ENCODE assay signal across 8 cellular contexts in genomic region chr2:235493775-235494715, GRCh38. TPM values are rescaled to one million over a fixed set of nuclear protein-coding genes. Genes with fewer than 3 reads are reported as not detected.
DNase-seq lines count a peak whose midpoint lies in the region; ATAC-seq and TF ChIP-seq lines count a peak whose summit lies in the region.

Gene AGAP1 (plus strand): TSS chr2:235494043.

- TF ChIP-seq CTCF in 22Rv1 (IDR thresholded peaks at IDR 0.05) (0 out of 2 replicates have a peak, but pooled peaks have one; percentile 10), GM06990 (IDR thresholded peaks at IDR 0.05; ENCODE audit: insufficient read depth, low read length, poor library complexity, severe bottlenecking) (no peak), SK-N-SH (IDR thresholded peaks at IDR 0.05) (no peak)

- no peaks in the 10 kb centered on the region for H3K36me3 ChIP-seq in GM06990 (ENCODE audit: control insufficient read depth, insufficient read depth, low read length)
- no peaks in the 10 kb centered on the region for H3K36me3 ChIP-seq in SK-N-SH (replicated peaks in 1 of 2; ENCODE audit: control insufficient read depth in 1 of 2, insufficient read depth in 2 of 2, low read length in 1 of 2)

- H3K9me3 Mint-ChIP-seq in dendritic cell treated with granulocyte-macrophage colony-stimulating factor and Interleukin-4, amounts not matched to agents 40 ng/mL and 50 ng/mL, for 4 days, result no peaks in the 10 kb centered on the region

- TF ChIP-seq RAD21 in SK-N-SH (IDR thresholded peaks at IDR 0.05; ENCODE audit: low read length), result no peak

- no peaks in the 10 kb centered on the region for H3F3A ChIP-seq in SK-N-SH (replicated peaks; ENCODE audit: insufficient read depth)

- H3K4me1 Mint-ChIP-seq in dendritic cell treated with granulocyte-macrophage colony-stimulating factor and Interleukin-4, amounts not matched to agents 40 ng/mL and 50 ng/mL, for 4 days (ENCODE audit: low read depth), result peaks cover 5% of the 10 kb centered on the region

- H3K27ac Mint-ChIP-seq in dendritic cell treated with granulocyte-macrophage colony-stimulating factor and Interleukin-4, amounts not matched to agents 40 ng/mL and 50 ng/mL, for 4 days, result no peak within 1 kb of the TSS

- H3K4me3 Mint-ChIP-seq in dendritic cell treated with granulocyte-macrophage colony-stimulating factor and Interleukin-4, amounts not matched to agents 40 ng/mL and 50 ng/mL, for 4 days, result peak within 1 kb of the TSS; percentile 73

- DNase-seq in GM06990 (ENCODE audit: extremely low read depth, insufficient read length) (peak; percentile 45), LHCN-M2 (ENCODE audit: low read depth) (peak; percentile 84), SK-N-SH (peak; percentile 97), kidney tubule cell (ENCODE audit: low spot score) (peak; percentile 93)
- peak; percentile 6 to 33 for DNase-seq in stimulated activated CD4-positive, alpha-beta T cell treated with anti-CD3 and anti-CD28 coated beads, Interleukin-4, amount 100 ng/mL, for 4 hours

- 0% methylated on average over 4 of the region's 156 CpGs for WGBS in SK-N-SH (ENCODE audit: low lambda C conversion rate)

- H4K20me1 ChIP-seq in SK-N-SH (ENCODE audit: insufficient read depth), result peaks cover 39% of the 10 kb centered on the region

- H3K79me2 ChIP-seq in SK-N-SH (ENCODE audit: insufficient read depth), result peaks cover 42% of the 10 kb centered on the region

- no peaks in the 10 kb centered on the region for H3K36me3 Mint-ChIP-seq in dendritic cell treated with granulocyte-macrophage colony-stimulating factor and Interleukin-4, amounts not matched to agents 40 ng/mL and 50 ng/mL, for 4 days (ENCODE audit: low read depth)

- peak within 1 kb of the TSS; percentile 99 for H3K4me2 ChIP-seq in SK-N-SH

- intact Hi-C loops in dendritic cell treated with granulocyte-macrophage colony-stimulating factor and Interleukin-4, amounts not matched to agents 40 ng/mL and 50 ng/mL, for 4 days (cut with micrococcal nuclease), result no loop called here

- CTCF ChIA-PET in SK-N-SH (lab: Yijun Ruan, JAX), result interaction anchor here (0.9 to 2.1 kb wide), 2 partner anchors 99 to 101 kb away, joined by 3 to 9 read pairs; no protein-coding TSS in a partner anchor

- peak within 1 kb of the TSS; percentile 69 for H3K9ac ChIP-seq in SK-N-SH

- ATAC-seq in HG02798 (IDR thresholded peaks at IDR 0.05; ENCODE audit: poor library complexity, unreplicated experiment), result no peak

- peaks cover 13 to 23% of the 10 kb centered on the region in 2 experiments; a peak in 2 of 4 replicates for H3K4me1 ChIP-seq in SK-N-SH (ENCODE audit: control insufficient read depth in 1 of 2, insufficient read depth in 2 of 2, low read depth in 1 of 2, low read length in 1 of 2)

- H3K27me3 ChIP-seq in GM06990 (replicated peaks; ENCODE audit: control insufficient read depth, insufficient read depth, low read length), result no peaks in the 10 kb centered on the region; the same call in 1 of the 2 replicates
- H3K27me3 ChIP-seq in SK-N-SH (ENCODE audit: insufficient read depth), result no peaks in the 10 kb centered on the region

- peak within 1 kb of the TSS; percentile 65 for H3K27ac ChIP-seq in 22Rv1
- H3K27ac ChIP-seq in SK-N-SH (ENCODE audit: low read depth in 2 of 2, low read length in 1 of 2), result peak within 1 kb of the TSS in 1 of 2 experiments; percentile 87; a peak in 2 of 4 replicates

- H3K9me3 ChIP-seq in SK-N-SH, result no peaks in the 10 kb centered on the region

- no peaks in the 10 kb centered on the region for H3K9me2 ChIP-seq in SK-N-SH

- no peak for TF ChIP-seq EP300 in SK-N-SH (IDR thresholded peaks at IDR 0.05; ENCODE audit: borderline replicate concordance in 1 of 2, low read depth in 1 of 2, low read length in 1 of 2)

- POLR2A ChIA-PET in SK-N-SH (lab: Yijun Ruan, JAX), result interaction anchor here (1.5 kb wide), 1 partner anchor 80 kb away, joined by 4 read pairs; no protein-coding TSS in a partner anchor

- peaks cover 71% of the 10 kb centered on the region for H3K27me3 Mint-ChIP-seq in dendritic cell treated with granulocyte-macrophage colony-stimulating factor and Interleukin-4, amounts not matched to agents 40 ng/mL and 50 ng/mL, for 4 days

- peak within 1 kb of the TSS; percentile 96; the same call in 1 of the 2 replicates for H2AFZ ChIP-seq in SK-N-SH (ENCODE audit: low read depth)

- H3K4me3 ChIP-seq in GM06990 (replicated peaks; ENCODE audit: low read depth, low read length) (peak within 1 kb of the TSS; percentile 35; the same call in 1 of the 2 replicates), SK-N-SH (ENCODE audit: low read depth in 2 of 2, low read length in 1 of 2) (peak within 1 kb of the TSS; percentile 72 to 77)

TF ChIP-seq in SK-N-SH, 30 proteins besides CTCF, POLR2A, EP300 and RAD21 (continues in another document):
- no peak for TF ChIP-seq IRF3 (IDR thresholded peaks at IDR 0.05; ENCODE audit: low read depth, low read length)
- TF ChIP-seq GATA2 (CRISPR knock-in tag; IDR thresholded peaks at IDR 0.05), result no peak
- no peak for TF ChIP-seq JUND (IDR thresholded peaks at IDR 0.05)
- TF ChIP-seq RCOR1 (IDR thresholded peaks at IDR 0.05; ENCODE audit: low read length), result no peak
- no peak for TF ChIP-seq TEAD4 (IDR thresholded peaks at IDR 0.05; ENCODE audit: borderline replicate concordance, insufficient read depth)
- TF ChIP-seq SIN3A (IDR thresholded peaks at IDR 0.05; ENCODE audit: borderline replicate concordance, low read depth, low read length), result no peak
- no peak for TF ChIP-seq ELF1 (IDR thresholded peaks at IDR 0.05)
- TF ChIP-seq YY1 (IDR thresholded peaks at IDR 0.05; ENCODE audit: low read depth), result no peak
- no peak for TF ChIP-seq FOXJ3 (CRISPR knock-in tag; IDR thresholded peaks at IDR 0.05)
- peak; percentile 56 for TF ChIP-seq GABPA (IDR thresholded peaks at IDR 0.05; ENCODE audit: low read depth)
- no peak for TF ChIP-seq FOSL2 (IDR thresholded peaks at IDR 0.05; ENCODE audit: borderline replicate concordance, low read depth)
- no peak for TF ChIP-seq RFX5 (IDR thresholded peaks at IDR 0.05; ENCODE audit: low read length)
- TF ChIP-seq MEF2A (IDR thresholded peaks at IDR 0.05; ENCODE audit: borderline replicate concordance, low read depth), result no peak
- no peak for TF ChIP-seq FOXM1 (IDR thresholded peaks at IDR 0.05; ENCODE audit: low read depth)
- TF ChIP-seq MAX (IDR thresholded peaks at IDR 0.05; ENCODE audit: low read depth), result no peak
- peak; percentile 46 for TF ChIP-seq CHD2 (IDR thresholded peaks at IDR 0.05; ENCODE audit: low read length, partially characterized antibody)
- no peak for TF ChIP-seq MXI1 (IDR thresholded peaks at IDR 0.05; ENCODE audit: low read depth, low read length)
- no peak for TF ChIP-seq USF1 (IDR thresholded peaks at IDR 0.05; ENCODE audit: borderline replicate concordance, low read depth)
- TF ChIP-seq USF2 (IDR thresholded peaks at IDR 0.05; ENCODE audit: borderline replicate concordance, low read depth, low read length), result no peak
- 0 out of 2 replicates have a peak, but pooled peaks have one; percentile 19 for TF ChIP-seq TAF1 (IDR thresholded peaks at IDR 0.05; ENCODE audit: borderline replicate concordance, low read depth, low read length)
- peak; percentile 54 for TF ChIP-seq NRF1 (IDR thresholded peaks at IDR 0.05; ENCODE audit: low read depth, low read length)
- no peak for TF ChIP-seq PBX3 (IDR thresholded peaks at IDR 0.05)
- TF ChIP-seq SMC3 (IDR thresholded peaks at IDR 0.05; ENCODE audit: low read depth, low read length), result no peak

RNA-seq across cellular contexts. Expression of gene AGAP1, which starts in this region (rescaled TPM):
- total RNA-seq in LHCN-M2 (2014; rRNA removed), result 14.8 and 15.2 TPM in 2 replicates
- 11.7 TPM for polyA plus RNA-seq in LHCN-M2 (2012)
- 8.8 and 9.4 TPM in 2 replicates for polyA plus RNA-seq in SK-N-SH (2012; rRNA removed)
- polyA plus RNA-seq in SK-N-SH (2012; cell fraction: cytosol; rRNA removed), result 4.9 and 7.6 TPM in 2 replicates
- polyA plus RNA-seq in SK-N-SH (2012; cell fraction: nucleus; rRNA removed), result 9.4 and 9.9 TPM in 2 replicates

Comparison
In these comparisons a context has a peak if more than half of its experiments do, and no peak if none do; other contexts are left out.
1. DNase-seq: peak in every context shown above with its lines; median percentile 97 in SK-N-SH; 93 in kidney tubule cell; 84 in LHCN-M2; 45 in GM06990; 20 in stimulated activated CD4-positive, alpha-beta T cell treated with anti-CD3 and anti-CD28 coated beads, Interleukin-4, amount 100 ng/mL, for 4 hours.